16 cellular contexts compared by ENCODE assay signal in the genomic region with DNA sequence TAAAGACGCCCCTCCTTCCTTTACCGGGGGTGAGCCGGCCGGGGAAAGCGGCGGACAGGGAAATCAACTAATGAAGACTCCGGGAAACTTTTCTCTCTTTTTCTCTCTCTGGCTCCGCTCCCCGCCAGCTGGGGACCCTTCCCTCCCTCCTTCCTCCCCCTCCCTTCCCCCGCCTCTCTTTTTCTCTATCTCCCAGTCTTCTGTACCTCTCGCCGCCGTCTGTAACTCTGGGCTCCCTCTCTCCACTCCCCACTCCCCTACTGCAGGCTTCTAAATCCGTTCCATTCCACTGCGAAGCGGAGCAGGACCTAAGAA. TPM values are rescaled to one million over a fixed set of nuclear protein-coding genes. Genes with fewer than 3 reads are reported as not detected.
DNase-seq lines count a peak whose midpoint lies in the region; ATAC-seq, FAIRE-seq and TF ChIP-seq lines count a peak whose summit lies in the region.
"Had no signal": no experiment of that assay in that cellular context is flagged by ENCODE, and none has a peak within 500 bp of the region (broad histone marks: within the 10 kb centered on the region; RNA-seq: fewer than 3 reads in every experiment).

No MANE protein-coding gene starts in this region.

- H3K36me3 ChIP-seq in muscle layer of colon (ENCODE audit: insufficient read depth, low read length) (no peaks in the 10 kb centered on the region), tibial nerve (no peaks in the 10 kb centered on the region), HepG2 (replicated peaks in 1 of 2; ENCODE audit: control insufficient read depth in 1 of 2, insufficient read depth in 2 of 2, low read length in 2 of 2) (no peaks in the 10 kb centered on the region)
- H3K36me3 ChIP-seq: gastroesophageal sphincter, upper lobe of right lung had no signal

- no peaks in the 10 kb centered on the region for H3K9me3 ChIP-seq in muscle layer of colon (ENCODE audit: low read length)
- no peaks in the 10 kb centered on the region for H3K9me3 ChIP-seq in tibial nerve
- no peaks in the 10 kb centered on the region for H3K9me3 ChIP-seq in HepG2 (ENCODE audit: low read length)
- H3K9me3 ChIP-seq: body of pancreas, gastroesophageal sphincter, upper lobe of right lung had no signal

- peaks cover 11% of the 10 kb centered on the region for H3K4me1 ChIP-seq in muscle layer of colon (ENCODE audit: insufficient read depth, low read length)
- H3K4me1 ChIP-seq in tibial nerve = peaks cover 0 to 34% (median 2%) of the 10 kb centered on the region in 4 donors
- no peaks in the 10 kb centered on the region for H3K4me1 ChIP-seq in HepG2 (ENCODE audit: insufficient read depth, low read length)
- H3K4me1 ChIP-seq: upper lobe of right lung had no signal

- H3K4me2 ChIP-seq in HepG2 (ENCODE audit: low read depth, low read length) = no peak overlapping the region

- TF ChIP-seq EP300 in tibial nerve (IDR thresholded peaks at IDR 0.05) (no peak), HepG2 (IDR thresholded peaks at IDR 0.05; ENCODE audit: low read depth in 2 of 2, low read length in 2 of 2) (no peak), HepG2 (CRISPR knock-in tag; IDR thresholded peaks at IDR 0.05; ENCODE audit: borderline replicate concordance) (no peak)

- H3K4me3 Mint-ChIP-seq in activated naive CD4-positive, alpha-beta T cell treated with anti-CD3 and anti-CD28 coated beads for 36 hours = peak overlapping the region; percentile 22
- H3K4me3 Mint-ChIP-seq in WTC11 = peak overlapping the region; percentile 7
- H3K4me3 Mint-ChIP-seq: neural crest cell had no signal

- no peak for DNase-seq in activated naive CD4-positive, alpha-beta T cell treated with anti-CD3 and anti-CD28 coated beads for 36 hours
- no peak for DNase-seq in activated naive CD4-positive, alpha-beta T cell treated with anti-CD3 and anti-CD28 coated beads, Interleukin-2, amount 50 U/mL, for 16 hours
- peak; percentile 63 for DNase-seq in WTC11 (ENCODE audit: low spot score)
- no peak for DNase-seq in tibial nerve (ENCODE audit: low spot score in 2 of 2)
- no peak for DNase-seq in mesenteric fat pad (ENCODE audit: low spot score)
- DNase-seq in stimulated activated CD4-positive, alpha-beta T cell treated with anti-CD3 and anti-CD28 coated beads, Interleukin-12 subunit alpha, Interleukin-12 subunit beta, amount 100 ng/mL, for 4 hours = no peak
- DNase-seq in HepG2 (ENCODE audit: low spot score) = no peak
- DNase-seq: activated T-cell treated with anti-CD3 and anti-CD28 coated beads, Interleukin-2, amount 50 U/mL, for 24 hours; body of pancreas; DND-41; SW 1271; upper lobe of right lung had no signal

- TF ChIP-seq CTCF in WTC11 (IDR thresholded peaks at IDR 0.05) (no peak), tibial nerve (IDR thresholded peaks at IDR 0.05) (no peak), HepG2 (CRISPR knock-in tag; IDR thresholded peaks at IDR 0.05) (no peak)

- no peaks in the 10 kb centered on the region for H3K9me3 Mint-ChIP-seq in activated naive CD4-positive, alpha-beta T cell treated with anti-CD3 and anti-CD28 coated beads for 36 hours
- H3K9me3 Mint-ChIP-seq in WTC11 = no peaks in the 10 kb centered on the region
- H3K9me3 Mint-ChIP-seq: activated T-cell treated with anti-CD3 and anti-CD28 coated beads, Interleukin-2, amount 50 U/mL, for 24 hours; neural crest cell had no signal

- peak overlapping the region; percentile 31 to 49 for H3K4me3 ChIP-seq in muscle layer of colon (ENCODE audit: low read depth in 1 of 2, low read length in 2 of 2)
- peak overlapping the region in 3 of 4 donors; percentile 4 to 44 (median 25) for H3K4me3 ChIP-seq in tibial nerve
- H3K4me3 ChIP-seq in HepG2 (replicated peaks in 1 of 3; ENCODE audit: insufficient read depth in 1 of 3, low read depth in 2 of 3, low read length in 3 of 3) = no peak overlapping the region
- H3K4me3 ChIP-seq: body of pancreas, gastroesophageal sphincter, GM12878, upper lobe of right lung had no signal

- H3K9ac ChIP-seq in muscle layer of colon (ENCODE audit: low read length) (peak overlapping the region; percentile 65), HepG2 (ENCODE audit: insufficient read depth, low read depth, low read length) (no peak overlapping the region)

- CTCF ChIA-PET in activated naive CD4-positive, alpha-beta T cell treated with anti-CD3 and anti-CD28 coated beads for 36 hours (lab: Charles Lee) = interaction anchor here (1.0 kb wide), 1 partner anchor 64 kb away, joined by 3 read pairs; no protein-coding TSS in a partner anchor
- CTCF ChIA-PET in WTC11 (lab: Charles Lee) (interaction anchor here (0.8 to 1.1 kb wide), 2 partner anchors 10 to 359 kb away, joined by 3 read pairs; a partner anchor contains a TSS), HepG2 (lab: Yijun Ruan, JAX; ENCODE audit: low intra/inter-chr PET ratio, low total read pairs) (no interaction called here)

- TF ChIP-seq POLR2A in tibial nerve (IDR thresholded peaks at IDR 0.05) (no peak), HepG2 (IDR thresholded peaks at IDR 0.05; ENCODE audit: insufficient read depth in 1 of 2, low read depth in 2 of 2, low read length in 2 of 2) (no peak)

- ATAC-seq in WTC11 = peak; percentile 57
- ATAC-seq in HepG2 = no peak
- ATAC-seq: body of pancreas, gastroesophageal sphincter, GM12878, upper lobe of right lung had no signal

- intact Hi-C loops in activated naive CD4-positive, alpha-beta T cell treated with anti-CD3 and anti-CD28 coated beads for 36 hours (cut with micrococcal nuclease) = loop anchor here (5.0 kb wide), 1 partner anchor 34 kb away; no protein-coding TSS in a partner anchor
- intact Hi-C loops in HepG2 (cut with micrococcal nuclease; ENCODE audit: unreplicated experiment) = no loop called here

- in situ Hi-C loops in HepG2 (cut with HindIII; ENCODE audit: extremely low pct_ligation_motif_present, low pct_unique_long_range_greater_than_20kb) = no loop called here

- no peaks in the 10 kb centered on the region for H3K36me3 Mint-ChIP-seq in activated naive CD4-positive, alpha-beta T cell treated with anti-CD3 and anti-CD28 coated beads for 36 hours (ENCODE audit: low read depth)
- no peaks in the 10 kb centered on the region for H3K36me3 Mint-ChIP-seq in WTC11

- peaks cover 57 to 98% of the 10 kb centered on the region in 2 donors for H3K27me3 ChIP-seq in muscle layer of colon (ENCODE audit: control insufficient read depth in 1 of 2, insufficient read depth in 2 of 2, low read length in 2 of 2)
- peaks cover 0 to 100% of the 10 kb centered on the region in 2 donors for H3K27me3 ChIP-seq in tibial nerve
- H3K27me3 ChIP-seq in HepG2 (ENCODE audit: control insufficient read depth in 1 of 2, insufficient read depth in 2 of 2, low read length in 2 of 2) = peaks cover 22 to 99% of the 10 kb centered on the region in 2 experiments

- BruUV-seq in HepG2 (replicated peaks; lab: Mats Ljungman, UMichigan) = no TSS peak

- no peak overlapping the region for H3K27ac Mint-ChIP-seq in activated naive CD4-positive, alpha-beta T cell treated with anti-CD3 and anti-CD28 coated beads for 36 hours
- H3K27ac Mint-ChIP-seq in WTC11 = no peak overlapping the region

- H3K27me3 Mint-ChIP-seq in activated naive CD4-positive, alpha-beta T cell treated with anti-CD3 and anti-CD28 coated beads for 36 hours (ENCODE audit: low read depth) = peaks cover 89% of the 10 kb centered on the region
- H3K27me3 Mint-ChIP-seq in WTC11 (ENCODE audit: low read depth) = peaks cover 100% of the 10 kb centered on the region

- POLR2A ChIA-PET in WTC11 (lab: Charles Lee) (interaction anchor here (1.0 kb wide), 1 partner anchor 25 kb away, joined by 3 read pairs; no protein-coding TSS in a partner anchor), HepG2 (lab: Yijun Ruan, JAX) (no interaction called here)

- H2AFZ ChIP-seq in HepG2 (ENCODE audit: low read length) = no peak overlapping the region

- TF ChIP-seq RAD21 in HepG2 (CRISPR knock-in tag; IDR thresholded peaks at IDR 0.05) = no peak

- WGBS in tibial nerve, 2 donors = 8% methylated on average over 16 of the region's 16 CpGs
- WGBS in HepG2 (ENCODE audit: low lambda C conversion rate) = 38% methylated on average over 16 of the region's 16 CpGs

- H3K79me2 ChIP-seq in HepG2 (ENCODE audit: insufficient read depth, low read length) = no peaks in the 10 kb centered on the region

- 0 out of 2 replicates have a peak, but pooled peaks cover 2% of the 10 kb centered on the region for H4K20me1 ChIP-seq in HepG2 (ENCODE audit: insufficient read depth, low read length)

- H3K27ac ChIP-seq in muscle layer of colon (ENCODE audit: low read depth, low read length) (no peak overlapping the region), tibial nerve (peak overlapping the region in 2 of 4 donors; percentile 54 to 68), HepG2 (ENCODE audit: extremely low read length, insufficient read depth, low read length) (no peak overlapping the region)
- H3K27ac ChIP-seq: body of pancreas, gastroesophageal sphincter, upper lobe of right lung had no signal

- peaks cover 30% of the 10 kb centered on the region for H3K4me1 Mint-ChIP-seq in activated naive CD4-positive, alpha-beta T cell treated with anti-CD3 and anti-CD28 coated beads for 36 hours (ENCODE audit: low read depth)
- H3K4me1 Mint-ChIP-seq in WTC11 = peaks cover 18% of the 10 kb centered on the region
- H3K4me1 Mint-ChIP-seq: neural crest cell had no signal

- FAIRE-seq in HepG2 (lab: Jason Lieb, UNC) = no peak
- FAIRE-seq: GM12878 had no signal

RNA-seq across cellular contexts. Expression of a gene that starts 6.9 kb away (rescaled TPM):
- total RNA-seq in activated naive CD4-positive, alpha-beta T cell treated with anti-CD3 and anti-CD28 coated beads for 36 hours = not detected
- not detected in 3 replicates for total RNA-seq in WTC11 (2021)
- total RNA-seq in tibial nerve = under 1 TPM in 3 of 4 donors, not detected in 1; 0.20 to 0.63 (median 0.60) TPM
- total RNA-seq in mesenteric fat pad = not detected
- not detected in 2 replicates for total RNA-seq in HepG2 (2016; rRNA removed; fragmentation: Illumina TruSeq; extraction: Trizol)
- not detected in 2 replicates for total RNA-seq in HepG2 (2016; cell fraction: cytosol; rRNA removed; fragmentation: Illumina TruSeq; extraction: Trizol; ENCODE audit: low read depth)
- total RNA-seq in HepG2 (2016; cell fraction: insoluble cytoplasmic fraction; rRNA removed; fragmentation: Illumina TruSeq; extraction: Trizol) = not detected in 2 replicates
- not detected in 2 replicates for total RNA-seq in HepG2 (2016; cell fraction: membrane; rRNA removed; fragmentation: Illumina TruSeq; extraction: Trizol)
- not detected in 2 replicates for total RNA-seq in HepG2 (2016; cell fraction: nucleus; rRNA removed; fragmentation: Illumina TruSeq; extraction: Trizol)
- polyA plus RNA-seq in HepG2 (2011; rRNA removed) = not detected in 2 replicates
- polyA plus RNA-seq in HepG2 (2011; cell fraction: cytosol; rRNA removed) = not detected in 2 replicates
- polyA plus RNA-seq in HepG2 (2011; cell fraction: nucleus; rRNA removed) = not detected in 2 replicates
- polyA plus RNA-seq in HepG2 (2012) = not detected in 2 replicates
- polyA plus RNA-seq in HepG2 (2016; cell fraction: cytosol; fragmentation: Illumina TruSeq; extraction: Trizol; ENCODE audit: low read depth) = not detected in 2 replicates
- polyA plus RNA-seq in HepG2 (2016; cell fraction: insoluble cytoplasmic fraction; fragmentation: Illumina TruSeq; extraction: Trizol; ENCODE audit: low read depth) = not detected in 2 replicates
- not detected in 2 replicates for polyA plus RNA-seq in HepG2 (2016; cell fraction: membrane; fragmentation: Illumina TruSeq; extraction: Trizol; ENCODE audit: low read depth)
- polyA plus RNA-seq in HepG2 (2016; cell fraction: nucleus; fragmentation: Illumina TruSeq; extraction: Trizol; ENCODE audit: insufficient read depth, low read depth) = not detected in 2 replicates
- polyA minus RNA-seq in HepG2 (2011; rRNA and poly(A)+ RNA removed; ENCODE audit: low replicate concordance) = 8.8 TPM in 1 of 2 replicates, not detected in the other
- polyA minus RNA-seq in HepG2 (2011; cell fraction: cytosol; rRNA and poly(A)+ RNA removed) = 0.30 TPM in 1 of 2 replicates, not detected in the other
- polyA minus RNA-seq in HepG2 (2011; cell fraction: nucleus; rRNA and poly(A)+ RNA removed) = 0.13 TPM in 1 of 2 replicates, not detected in the other
- total RNA-seq: body of pancreas, gastroesophageal sphincter, GM12878, neural crest cell, upper lobe of right lung had no signal
- polyA plus RNA-seq: GM12878 had no signal

RNA-seq across cellular contexts. Expression of a gene that starts 8.7 kb away (rescaled TPM):
- not detected for total RNA-seq in activated naive CD4-positive, alpha-beta T cell treated with anti-CD3 and anti-CD28 coated beads for 36 hours
- total RNA-seq in WTC11 (2021) (not detected in 3 replicates), tibial nerve (under 1 TPM in 3 of 4 donors, not detected in 1; 0.20 to 0.42 (median 0.30) TPM), mesenteric fat pad (not detected), HepG2 (2016; rRNA removed; fragmentation: Illumina TruSeq; extraction: Trizol) (not detected in 2 replicates)
- total RNA-seq in HepG2 (2016; cell fraction: cytosol; rRNA removed; fragmentation: Illumina TruSeq; extraction: Trizol; ENCODE audit: low read depth) = not detected in 2 replicates
- not detected in 2 replicates for total RNA-seq in HepG2 (2016; cell fraction: insoluble cytoplasmic fraction; rRNA removed; fragmentation: Illumina TruSeq; extraction: Trizol)
- total RNA-seq in HepG2 (2016; cell fraction: membrane; rRNA removed; fragmentation: Illumina TruSeq; extraction: Trizol) = not detected in 2 replicates
- not detected in 2 replicates for total RNA-seq in HepG2 (2016; cell fraction: nucleus; rRNA removed; fragmentation: Illumina TruSeq; extraction: Trizol)
- polyA plus RNA-seq in HepG2 (2011; rRNA removed) = not detected in 2 replicates
- not detected in 2 replicates for polyA plus RNA-seq in HepG2 (2011; cell fraction: cytosol; rRNA removed)
- not detected in 2 replicates for polyA plus RNA-seq in HepG2 (2011; cell fraction: nucleus; rRNA removed)
- polyA plus RNA-seq in HepG2 (2012) = not detected in 2 replicates
- not detected in 2 replicates for polyA plus RNA-seq in HepG2 (2016; cell fraction: cytosol; fragmentation: Illumina TruSeq; extraction: Trizol; ENCODE audit: low read depth)
- not detected in 2 replicates for polyA plus RNA-seq in HepG2 (2016; cell fraction: insoluble cytoplasmic fraction; fragmentation: Illumina TruSeq; extraction: Trizol; ENCODE audit: low read depth)
- polyA plus RNA-seq in HepG2 (2016; cell fraction: membrane; fragmentation: Illumina TruSeq; extraction: Trizol; ENCODE audit: low read depth) = not detected in 2 replicates
- not detected in 2 replicates for polyA plus RNA-seq in HepG2 (2016; cell fraction: nucleus; fragmentation: Illumina TruSeq; extraction: Trizol; ENCODE audit: insufficient read depth, low read depth)
- polyA minus RNA-seq in HepG2 (2011; rRNA and poly(A)+ RNA removed; ENCODE audit: low replicate concordance) = 0.84 TPM in 1 of 2 replicates, not detected in the other
- not detected in 2 replicates for polyA minus RNA-seq in HepG2 (2011; cell fraction: cytosol; rRNA and poly(A)+ RNA removed)
- not detected in 2 replicates for polyA minus RNA-seq in HepG2 (2011; cell fraction: nucleus; rRNA and poly(A)+ RNA removed)
- total RNA-seq: body of pancreas, GM12878, neural crest cell, upper lobe of right lung had no signal
- polyA plus RNA-seq: GM12878 had no signal

RNA-seq across cellular contexts. Expression of a gene that starts 11.3 kb away (rescaled TPM):
- total RNA-seq in activated naive CD4-positive, alpha-beta T cell treated with anti-CD3 and anti-CD28 coated beads for 36 hours = not detected
- total RNA-seq in WTC11 (2021) (not detected in 3 replicates), tibial nerve (1 to 10 TPM in 1 of 4 donors, under 1 TPM in 1, not detected in 2; 0.22 to 1.4 TPM), mesenteric fat pad (not detected), HepG2 (2016; rRNA removed; fragmentation: Illumina TruSeq; extraction: Trizol) (not detected in 2 replicates)
- not detected in 2 replicates for total RNA-seq in HepG2 (2016; cell fraction: cytosol; rRNA removed; fragmentation: Illumina TruSeq; extraction: Trizol; ENCODE audit: low read depth)
- not detected in 2 replicates for total RNA-seq in HepG2 (2016; cell fraction: insoluble cytoplasmic fraction; rRNA removed; fragmentation: Illumina TruSeq; extraction: Trizol)
- not detected in 2 replicates for total RNA-seq in HepG2 (2016; cell fraction: membrane; rRNA removed; fragmentation: Illumina TruSeq; extraction: Trizol)
- not detected in 2 replicates for total RNA-seq in HepG2 (2016; cell fraction: nucleus; rRNA removed; fragmentation: Illumina TruSeq; extraction: Trizol)
- not detected in 2 replicates for polyA plus RNA-seq in HepG2 (2011; rRNA removed)
- polyA plus RNA-seq in HepG2 (2011; cell fraction: cytosol; rRNA removed) = not detected in 2 replicates
- not detected in 2 replicates for polyA plus RNA-seq in HepG2 (2011; cell fraction: nucleus; rRNA removed)
- polyA plus RNA-seq in HepG2 (2012) = not detected in 2 replicates
- polyA plus RNA-seq in HepG2 (2016; cell fraction: cytosol; fragmentation: Illumina TruSeq; extraction: Trizol; ENCODE audit: low read depth) = not detected in 2 replicates
- not detected in 2 replicates for polyA plus RNA-seq in HepG2 (2016; cell fraction: insoluble cytoplasmic fraction; fragmentation: Illumina TruSeq; extraction: Trizol; ENCODE audit: low read depth)
- not detected in 2 replicates for polyA plus RNA-seq in HepG2 (2016; cell fraction: membrane; fragmentation: Illumina TruSeq; extraction: Trizol; ENCODE audit: low read depth)
- not detected in 2 replicates for polyA plus RNA-seq in HepG2 (2016; cell fraction: nucleus; fragmentation: Illumina TruSeq; extraction: Trizol; ENCODE audit: insufficient read depth, low read depth)
- polyA minus RNA-seq in HepG2 (2011; rRNA and poly(A)+ RNA removed; ENCODE audit: low replicate concordance) = not detected in 2 replicates
- not detected in 2 replicates for polyA minus RNA-seq in HepG2 (2011; cell fraction: cytosol; rRNA and poly(A)+ RNA removed)
- not detected in 2 replicates for polyA minus RNA-seq in HepG2 (2011; cell fraction: nucleus; rRNA and poly(A)+ RNA removed)
- total RNA-seq: body of pancreas, gastroesophageal sphincter, GM12878, neural crest cell, upper lobe of right lung had no signal
- polyA plus RNA-seq: GM12878 had no signal

RNA-seq across cellular contexts. Expression of a gene that starts 18.9 kb away (rescaled TPM):
- total RNA-seq in activated naive CD4-positive, alpha-beta T cell treated with anti-CD3 and anti-CD28 coated beads for 36 hours = not detected
- total RNA-seq in WTC11 (2021) (0.09 TPM in 1 of 3 replicates, not detected in the others), tibial nerve (1 to 10 TPM; 1.7 to 6.1 (median 2.5) TPM), mesenteric fat pad (0.16 TPM), HepG2 (2016; rRNA removed; fragmentation: Illumina TruSeq; extraction: Trizol) (not detected in 2 replicates)
- not detected in 2 replicates for total RNA-seq in HepG2 (2016; cell fraction: cytosol; rRNA removed; fragmentation: Illumina TruSeq; extraction: Trizol; ENCODE audit: low read depth)
- total RNA-seq in HepG2 (2016; cell fraction: insoluble cytoplasmic fraction; rRNA removed; fragmentation: Illumina TruSeq; extraction: Trizol) = not detected in 2 replicates
- not detected in 2 replicates for total RNA-seq in HepG2 (2016; cell fraction: membrane; rRNA removed; fragmentation: Illumina TruSeq; extraction: Trizol)
- total RNA-seq in HepG2 (2016; cell fraction: nucleus; rRNA removed; fragmentation: Illumina TruSeq; extraction: Trizol) = not detected in 2 replicates
- not detected in 2 replicates for polyA plus RNA-seq in HepG2 (2011; rRNA removed)
- 0.17 TPM in 1 of 2 replicates, not detected in the other for polyA plus RNA-seq in HepG2 (2011; cell fraction: cytosol; rRNA removed)
- not detected in 2 replicates for polyA plus RNA-seq in HepG2 (2011; cell fraction: nucleus; rRNA removed)
- 0.35 TPM in 1 of 2 replicates, not detected in the other for polyA plus RNA-seq in HepG2 (2012)
- polyA plus RNA-seq in HepG2 (2016; cell fraction: cytosol; fragmentation: Illumina TruSeq; extraction: Trizol; ENCODE audit: low read depth) = not detected in 2 replicates
- 0.19 TPM in 1 of 2 replicates, not detected in the other for polyA plus RNA-seq in HepG2 (2016; cell fraction: insoluble cytoplasmic fraction; fragmentation: Illumina TruSeq; extraction: Trizol; ENCODE audit: low read depth)
- not detected in 2 replicates for polyA plus RNA-seq in HepG2 (2016; cell fraction: membrane; fragmentation: Illumina TruSeq; extraction: Trizol; ENCODE audit: low read depth)
- polyA plus RNA-seq in HepG2 (2016; cell fraction: nucleus; fragmentation: Illumina TruSeq; extraction: Trizol; ENCODE audit: insufficient read depth, low read depth) = not detected in 2 replicates
- polyA minus RNA-seq in HepG2 (2011; rRNA and poly(A)+ RNA removed; ENCODE audit: low replicate concordance) = 19.2 TPM in 1 of 2 replicates, not detected in the other
- polyA minus RNA-seq in HepG2 (2011; cell fraction: cytosol; rRNA and poly(A)+ RNA removed) = not detected in 2 replicates
- 0.26 TPM in 1 of 2 replicates, not detected in the other for polyA minus RNA-seq in HepG2 (2011; cell fraction: nucleus; rRNA and poly(A)+ RNA removed)
- total RNA-seq: body of pancreas, gastroesophageal sphincter, upper lobe of right lung had no signal
- polyA plus RNA-seq: GM12878 had no signal

RNA-seq across cellular contexts. Expression of a gene that starts 27.4 kb away (rescaled TPM):
- total RNA-seq in activated naive CD4-positive, alpha-beta T cell treated with anti-CD3 and anti-CD28 coated beads for 36 hours = not detected
- 0.09 TPM in 1 of 3 replicates, not detected in the others for total RNA-seq in WTC11 (2021)
- total RNA-seq in tibial nerve = not detected
- not detected for total RNA-seq in mesenteric fat pad
- 0.07 TPM in 2 replicates for total RNA-seq in HepG2 (2016; rRNA removed; fragmentation: Illumina TruSeq; extraction: Trizol)
- not detected in 2 replicates for total RNA-seq in HepG2 (2016; cell fraction: cytosol; rRNA removed; fragmentation: Illumina TruSeq; extraction: Trizol; ENCODE audit: low read depth)
- total RNA-seq in HepG2 (2016; cell fraction: insoluble cytoplasmic fraction; rRNA removed; fragmentation: Illumina TruSeq; extraction: Trizol) = not detected in 2 replicates
- 0.10 TPM in 1 of 2 replicates, not detected in the other for total RNA-seq in HepG2 (2016; cell fraction: membrane; rRNA removed; fragmentation: Illumina TruSeq; extraction: Trizol)
- total RNA-seq in HepG2 (2016; cell fraction: nucleus; rRNA removed; fragmentation: Illumina TruSeq; extraction: Trizol) = not detected in 2 replicates
- polyA plus RNA-seq in HepG2 (2011; rRNA removed) = not detected in 2 replicates
- not detected in 2 replicates for polyA plus RNA-seq in HepG2 (2011; cell fraction: cytosol; rRNA removed)
- polyA plus RNA-seq in HepG2 (2011; cell fraction: nucleus; rRNA removed) = not detected in 2 replicates
- not detected in 2 replicates for polyA plus RNA-seq in HepG2 (2012)
- polyA plus RNA-seq in HepG2 (2016; cell fraction: cytosol; fragmentation: Illumina TruSeq; extraction: Trizol; ENCODE audit: low read depth) = not detected in 2 replicates
- not detected in 2 replicates for polyA plus RNA-seq in HepG2 (2016; cell fraction: insoluble cytoplasmic fraction; fragmentation: Illumina TruSeq; extraction: Trizol; ENCODE audit: low read depth)
- not detected in 2 replicates for polyA plus RNA-seq in HepG2 (2016; cell fraction: membrane; fragmentation: Illumina TruSeq; extraction: Trizol; ENCODE audit: low read depth)
- polyA plus RNA-seq in HepG2 (2016; cell fraction: nucleus; fragmentation: Illumina TruSeq; extraction: Trizol; ENCODE audit: insufficient read depth, low read depth) = not detected in 2 replicates
- 0.10 and 9.6 TPM in 2 replicates for polyA minus RNA-seq in HepG2 (2011; rRNA and poly(A)+ RNA removed; ENCODE audit: low replicate concordance)
- polyA minus RNA-seq in HepG2 (2011; cell fraction: cytosol; rRNA and poly(A)+ RNA removed) = not detected in 2 replicates
- not detected in 2 replicates for polyA minus RNA-seq in HepG2 (2011; cell fraction: nucleus; rRNA and poly(A)+ RNA removed)
- total RNA-seq: body of pancreas, gastroesophageal sphincter, GM12878, neural crest cell, upper lobe of right lung had no signal
- polyA plus RNA-seq: GM12878 had no signal

Comparison
In these comparisons a context has a peak if more than half of its experiments do, and no peak if none do; other contexts are left out.
1. H3K4me3 ChIP-seq: peak in muscle layer of colon (2 of 2) and tibial nerve (3 of 4); none in HepG2 (0 of 3).